ENCODE assay signal across 8 cellular contexts in genomic region chr13:75482070-75482819, GRCh38. TPM values are rescaled to one million over a fixed set of nuclear protein-coding genes. Genes with fewer than 3 reads are reported as not detected.
DNase-seq lines count a peak whose midpoint lies in the region; TF ChIP-seq lines count a peak whose summit lies in the region.

TBC1D4 (minus strand) TSS chr13:75482169; CDS start chr13:75481767, 402 bp downstream.

- H3K36me3 ChIP-seq in neuron (ENCODE audit: insufficient read depth, low read length) (no peaks in the 10 kb centered on the region), transverse colon (no peaks in the 10 kb centered on the region)

- intact Hi-C loops in transverse colon (cut with DNase I; ENCODE audit: low total_unique reads): loop anchor here (10.0 kb wide), 1 partner anchor 63 kb away; the partner anchor contains the start of gene UCHL3

- WGBS in transverse colon (ENCODE audit: low coverage in 1 of 2), 2 donors: 0% methylated on average over 7 to 58 of the region's 58 CpGs

- peak within 1 kb of the TSS; percentile 75 to 90 (median 84) for H3K27ac ChIP-seq in transverse colon

- DNase-seq in GM03348 (ENCODE audit: low spot score) (peak; percentile 90), H4 (ENCODE audit: low spot score) (peak; percentile 76), Kasumi-1 (lab: John Stamatoyannopoulos, UW) (peak; percentile 96), SHP77 (lab: John Stamatoyannopoulos, UW) (peak; percentile 68 to 86), germinal center (ENCODE audit: low spot score) (peak; percentile 68), transverse colon (peak; percentile 87)
- DNase-seq in activated naive CD4-positive, alpha-beta T cell treated with anti-CD3 and anti-CD28 coated beads, Interleukin-2, amount 50 U/mL, for 16 hours: peak; percentile 39

- H3K4me3 ChIP-seq in neuron (ENCODE audit: low read length) (peak within 1 kb of the TSS; percentile 79), transverse colon (peak within 1 kb of the TSS; percentile 79 to 92 (median 86))

- in situ Hi-C loops in transverse colon (cut with MboI; ENCODE audit: low pct_ligation_motif_present in 1 of 4, low pct_unique_long_range_greater_than_20kb in 1 of 4, low sequenced_read_pairs in 3 of 4): loop anchor here in 3 of 4 donors (10.0 to 25.0 kb wide), 3 partner anchors 63 to 120 kb away; partner anchors contain the start of gene UCHL3 (in 1 of the 3)

- H3K27me3 ChIP-seq in neuron (ENCODE audit: insufficient read depth, low read length): no peaks in the 10 kb centered on the region
- peaks cover 6% of the 10 kb centered on the region for H3K27me3 ChIP-seq in transverse colon

- no peak for TF ChIP-seq EP300 in transverse colon (IDR thresholded peaks at IDR 0.05; ENCODE audit: low read depth)

- no peaks in the 10 kb centered on the region for H3K9me3 ChIP-seq in neuron (ENCODE audit: low read length)
- H3K9me3 ChIP-seq in transverse colon: no peaks in the 10 kb centered on the region

- H2AFZ ChIP-seq in neuron (ENCODE audit: low read depth, low read length): peak within 1 kb of the TSS; percentile 100

- peak; percentile 41 for TF ChIP-seq POLR2A in transverse colon (IDR thresholded peaks at IDR 0.05)

- peaks cover 11% of the 10 kb centered on the region for H3K4me1 ChIP-seq in neuron (ENCODE audit: insufficient read depth, low read length)
- peaks cover 0 to 19% (median 11%) of the 10 kb centered on the region in 4 donors for H3K4me1 ChIP-seq in transverse colon

- TF ChIP-seq CTCF in transverse colon (IDR thresholded peaks at IDR 0.05): peak; percentile 79 to 83 (median 81)

RNA-seq across cellular contexts. Expression of gene TBC1D4, which starts in this region (rescaled TPM):
- total RNA-seq in H4 (2014; rRNA removed; shearing (Covaris generic)): 2.9 and 4.1 TPM in 2 replicates
- total RNA-seq in transverse colon: 10 to 100 TPM; 31.0 to 91.3 (median 46.1) TPM

Comparison
In these comparisons a context has a peak if more than half of its experiments do, and no peak if none do; other contexts are left out.
1. Peak in every context shown above with its lines: DNase-seq, H3K4me3 ChIP-seq and H3K27ac ChIP-seq.
2. DNase-seq: peak in every context shown above with its lines; median percentile 96 in Kasumi-1; 90 in GM03348; 87 in transverse colon; 77 in SHP77; 76 in H4; 68 in germinal center; 39 in activated naive CD4-positive, alpha-beta T cell treated with anti-CD3 and anti-CD28 coated beads, Interleukin-2, amount 50 U/mL, for 16 hours.